Comparison of ENCODE assay signal across 1 cellular context in genomic region chr2:135097532-135098231, GRCh38.
TF ChIP-seq lines count a peak whose summit lies in the region.

No MANE protein-coding gene starts in this region.

TF ChIP-seq in K562, 482 proteins besides CTCF, POLR2A, EP300 and RAD21 (continued from another document):
- TF ChIP-seq, protein P1, sequence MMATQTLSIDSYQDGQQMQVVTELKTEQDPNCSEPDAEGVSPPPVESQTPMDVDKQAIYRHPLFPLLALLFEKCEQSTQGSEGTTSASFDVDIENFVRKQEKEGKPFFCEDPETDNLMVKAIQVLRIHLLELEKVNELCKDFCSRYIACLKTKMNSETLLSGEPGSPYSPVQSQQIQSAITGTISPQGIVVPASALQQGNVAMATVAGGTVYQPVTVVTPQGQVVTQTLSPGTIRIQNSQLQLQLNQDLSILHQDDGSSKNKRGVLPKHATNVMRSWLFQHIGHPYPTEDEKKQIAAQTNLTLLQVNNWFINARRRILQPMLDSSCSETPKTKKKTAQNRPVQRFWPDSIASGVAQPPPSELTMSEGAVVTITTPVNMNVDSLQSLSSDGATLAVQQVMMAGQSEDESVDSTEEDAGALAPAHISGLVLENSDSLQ (IDR thresholded peaks at IDR 0.05): no peak
- TF ChIP-seq ZFP36 (IDR thresholded peaks at IDR 0.05; ENCODE audit: low read depth, low read length, partially characterized antibody) (peak; percentile 43), DPF2 (IDR thresholded peaks at IDR 0.05) (no peak), SNRNP70 (optimal IDR thresholded peaks at IDR 0.05; ENCODE audit: low read depth, low read length) (no peak), MYBL2 (IDR thresholded peaks at IDR 0.05; ENCODE audit: low read depth) (no peak), MYBL2 (CRISPR knock-in tag; IDR thresholded peaks at IDR 0.05; ENCODE audit: borderline replicate concordance) (no peak), EWSR1 (IDR thresholded peaks at IDR 0.05; ENCODE audit: borderline replicate concordance, low read depth, partially characterized antibody) (no peak), NFRKB (IDR thresholded peaks at IDR 0.05; ENCODE audit: low read depth) (no peak), JUND (IDR thresholded peaks at IDR 0.05; ENCODE audit: borderline replicate concordance, low read depth, low read length) (no peak), JUND (tag; IDR thresholded peaks at IDR 0.05; ENCODE audit: borderline replicate concordance, low read depth, low read length) (no peak), POLR3A (IDR thresholded peaks at IDR 0.05; ENCODE audit: borderline replicate concordance, extremely low read depth, insufficient read depth, insufficient read length) (no peak), ZNF551 (CRISPR knock-in tag; IDR thresholded peaks at IDR 0.05) (no peak), ESRRA (IDR thresholded peaks at IDR 0.05; ENCODE audit: borderline replicate concordance, low read depth) (no peak), TSC22D4 (tag; IDR thresholded peaks at IDR 0.05) (no peak)
